ENCODE assay signal across 9 cellular contexts in the genomic region with DNA sequence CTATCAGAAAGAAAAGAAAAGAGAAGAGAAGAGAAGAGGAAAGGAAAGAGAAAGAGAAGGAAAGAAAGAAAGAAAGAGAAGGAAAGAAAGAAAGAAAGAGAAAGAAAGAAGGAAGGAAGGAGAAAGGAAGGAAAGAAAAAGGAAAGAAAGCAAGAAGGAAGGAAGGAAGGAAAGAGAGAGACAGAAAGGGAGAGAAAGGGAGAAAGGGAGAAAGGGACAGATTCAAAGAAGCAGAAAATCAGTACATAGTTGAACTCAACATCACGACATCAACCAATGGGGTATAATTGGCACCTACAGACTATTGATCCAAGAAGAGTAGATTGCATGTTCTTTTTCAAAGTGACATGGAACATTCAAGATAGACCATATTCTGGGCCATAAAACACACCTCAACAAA.
"Had no signal": no experiment of that assay in that cellular context is flagged by ENCODE, and none has a peak within 500 bp of the region (broad histone marks: within the 10 kb centered on the region; RNA-seq: fewer than 3 reads in every experiment).

No MANE protein-coding gene starts in this region.

- H2AFZ ChIP-seq: GM23248 had no signal

- DNase-seq: GM23248, GOT3, H7, KG1 had no signal

- H3K4me1 Mint-ChIP-seq: IgD-negative memory B cell had no signal

- H3K27ac Mint-ChIP-seq: IgD-negative memory B cell had no signal

- FAIRE-seq: HepG2 had no signal

- H3K9ac ChIP-seq: GM23248 had no signal

- H3K4me1 ChIP-seq: HAP-1 had no signal

- ATAC-seq: HCT116, HepG2 had no signal

- H3K27ac ChIP-seq: GM23248, HL-60 had no signal

- H3K36me3 ChIP-seq: HAP-1 had no signal

- H3K4me3 Mint-ChIP-seq: IgD-negative memory B cell had no signal

- H3K4me3 ChIP-seq: GM23248, HAP-1 had no signal
